ENCODE assay signal across 22 cellular contexts in genomic region chr2:28320009-28320365, GRCh38.
"Had no signal": no experiment of that assay in that cellular context is flagged by ENCODE, and none has a peak within 500 bp of the region (broad histone marks: within the 10 kb centered on the region; RNA-seq: fewer than 3 reads in every experiment).

No MANE protein-coding gene starts in this region.

- H3K27ac Mint-ChIP-seq: activated CD8-positive, alpha-beta memory T cell treated with anti-CD3 and anti-CD28 coated beads, Interleukin-2, amount 10 ng/mL, durations not matched to agents 7 days and 5 days; activated naive CD4-positive, alpha-beta T cell treated with anti-CD3 and anti-CD28 coated beads, Interleukin-2, amount 50 U/mL, for 24 hours; activated T-cell treated with anti-CD3 and anti-CD28 coated beads, Interleukin-2, amount 50 U/mL, for 24 hours; activated T-helper 1 cell treated with anti-CD3 and anti-CD28 coated beads, Interleukin-12 subunit alpha, Interleukin-12 subunit beta, Interleukin-2, Interleukin-4 antibody, amounts not matched to agents 30 ng/mL and 10 ng/mL and 1 ng/mL, durations not matched to agents 14 hours and 24 hours and 36 hours; T-helper 1 cell treated with Interleukin-12 subunit alpha and Interleukin-12 subunit beta and Interleukin-4 antibody, amounts not matched to agents 30 μg/mL and 1 μg/mL, for 36 hours; WTC11 had no signal

- H3K4me1 Mint-ChIP-seq: activated CD8-positive, alpha-beta memory T cell treated with anti-CD3 and anti-CD28 coated beads, Interleukin-2, amount 10 ng/mL, durations not matched to agents 7 days and 5 days had no signal

- H3K27ac ChIP-seq: PC-9 had no signal

- H3K4me2 ChIP-seq: PC-9 had no signal

- ATAC-seq: activated CD8-positive, alpha-beta memory T cell treated with anti-CD3 and anti-CD28 coated beads, Interleukin-2, amount 10 ng/mL, durations not matched to agents 7 days and 5 days had no signal

- H3K36me3 Mint-ChIP-seq: activated CD8-positive, alpha-beta memory T cell treated with anti-CD3 and anti-CD28 coated beads, Interleukin-2, amount 10 ng/mL, durations not matched to agents 7 days and 5 days; activated naive CD4-positive, alpha-beta T cell treated with anti-CD3 and anti-CD28 coated beads, Interleukin-2, amount 50 U/mL, for 24 hours; brain; WTC11 had no signal

- H3K4me3 Mint-ChIP-seq: activated CD8-positive, alpha-beta memory T cell treated with anti-CD3 and anti-CD28 coated beads, Interleukin-2, amount 10 ng/mL, durations not matched to agents 7 days and 5 days; activated naive CD4-positive, alpha-beta T cell treated with anti-CD3 and anti-CD28 coated beads, Interleukin-2, amount 50 U/mL, for 24 hours; activated T-cell treated with anti-CD3 and anti-CD28 coated beads, Interleukin-2, amount 50 U/mL, for 24 hours; activated T-helper 1 cell treated with anti-CD3 and anti-CD28 coated beads, Interleukin-12 subunit alpha, Interleukin-12 subunit beta, Interleukin-2, Interleukin-4 antibody, amounts not matched to agents 30 ng/mL and 10 ng/mL and 1 ng/mL, durations not matched to agents 14 hours and 24 hours and 36 hours; brain; T-helper 1 cell treated with Interleukin-12 subunit alpha and Interleukin-12 subunit beta and Interleukin-4 antibody, amounts not matched to agents 30 μg/mL and 1 μg/mL, for 36 hours; WTC11 had no signal

- DNase-seq: activated CD4-positive, alpha-beta T cell treated with anti-CD3 and anti-CD28 coated beads for 48 hours; activated CD4-positive, alpha-beta T cell treated with anti-CD3 and anti-CD28 coated beads, Interleukin-2, amount 50 U/mL, for 4 hours; activated CD4-positive, CD25-positive, alpha-beta regulatory T cell treated with anti-CD3 and anti-CD28 coated beads, Interleukin-2, amount 50 U/mL, for 72 hours; activated CD8-positive, alpha-beta memory T cell treated with anti-CD3 and anti-CD28 coated beads, Interleukin-2, amount 10 ng/mL, durations not matched to agents 7 days and 5 days; activated effector memory CD4-positive, alpha-beta T cell treated with Interleukin-2 at 50 U/mL for 16 hours; activated naive CD4-positive, alpha-beta T cell; activated T-cell treated with anti-CD3 and anti-CD28 coated beads, Interleukin-2, amount 50 U/mL, for 24 hours; Kasumi-1; KBM-7; NCI-H1105 treated with DMSO at 0.1 percent for 48 hours; NCI-H1436 treated with DMSO at 0.1 percent for 48 hours; NCI-H187; NCI-H2081; NCI-H510A treated with DMSO at 0.1 percent for 48 hours; NCI-H69; PC-9; SHP77 treated with DMSO at 0.1 percent for 48 hours had no signal

- H3K27me3 Mint-ChIP-seq: activated CD8-positive, alpha-beta memory T cell treated with anti-CD3 and anti-CD28 coated beads, Interleukin-2, amount 10 ng/mL, durations not matched to agents 7 days and 5 days; activated naive CD4-positive, alpha-beta T cell treated with anti-CD3 and anti-CD28 coated beads, Interleukin-2, amount 50 U/mL, for 24 hours; activated T-cell treated with anti-CD3 and anti-CD28 coated beads, Interleukin-2, amount 50 U/mL, for 24 hours had no signal

- H3K9me3 Mint-ChIP-seq: activated naive CD4-positive, alpha-beta T cell treated with anti-CD3 and anti-CD28 coated beads, Interleukin-2, amount 50 U/mL, for 24 hours; activated T-cell treated with anti-CD3 and anti-CD28 coated beads, Interleukin-2, amount 50 U/mL, for 24 hours; activated T-helper 1 cell treated with anti-CD3 and anti-CD28 coated beads, Interleukin-12 subunit alpha, Interleukin-12 subunit beta, Interleukin-2, Interleukin-4 antibody, amounts not matched to agents 30 ng/mL and 10 ng/mL and 1 ng/mL, durations not matched to agents 14 hours and 24 hours and 36 hours; brain; T-helper 1 cell treated with Interleukin-12 subunit alpha and Interleukin-12 subunit beta and Interleukin-4 antibody, amounts not matched to agents 30 μg/mL and 1 μg/mL, for 36 hours; WTC11 had no signal

- H2AFZ ChIP-seq: PC-9 had no signal

- H3K4me3 ChIP-seq: PC-9 had no signal
